Comparison of ENCODE assay signal across 8 cellular contexts in genomic region chr18:21110667-21111350, GRCh38. TPM values are rescaled to one million over a fixed set of nuclear protein-coding genes. Genes with fewer than 3 reads are reported as not detected.
DNase-seq lines count a peak whose midpoint lies in the region; ATAC-seq and TF ChIP-seq lines count a peak whose summit lies in the region.

No MANE protein-coding gene starts in this region.

- no peaks in the 10 kb centered on the region for H3K27me3 ChIP-seq in MG63

- intact Hi-C loops in left colon (cut with DNase I, micrococcal nuclease), result no loop called here

- DNase-seq in GM10266 (ENCODE audit: extremely low spot score) (peak; percentile 26), H4 (ENCODE audit: low spot score) (peak; percentile 8), MG63 (peak; percentile 16), cerebellar cortex (ENCODE audit: low spot score) (peak; percentile 35), left colon (peak; percentile 45 to 70), NCI-H187 treated with DMSO at 0.1 percent for 48 hours (lab: John Stamatoyannopoulos, UW) (no peak)
- peak; percentile 68 for DNase-seq in activated CD4-positive, CD25-positive, alpha-beta regulatory T cell treated with anti-CD3 and anti-CD28 coated beads, Interleukin-2, amount 50 U/mL, for 72 hours
- peak; percentile 35 to 53 for DNase-seq in stimulated activated CD4-positive, alpha-beta T cell treated with anti-CD3 and anti-CD28 coated beads, Interleukin-2, amount 100 ng/mL, for 48 hours

- peaks cover 9% of the 10 kb centered on the region; the same call in 1 of the 2 replicates for H3K36me3 ChIP-seq in MG63

- H3K9me3 ChIP-seq in MG63, result no peaks in the 10 kb centered on the region

- no peak for TF ChIP-seq CTCF in GM10266 (IDR thresholded peaks at IDR 0.05; ENCODE audit: control insufficient read depth, insufficient read depth, low read depth, missing control alignments)

- peak overlapping the region; percentile 99 for H3K4me3 ChIP-seq in MG63

- ATAC-seq in left colon, result peak; percentile 33

RNA-seq across cellular contexts. Expression of gene ROCK1, which starts 0.8 kb away (rescaled TPM):
- total RNA-seq in H4 (2014; rRNA removed; shearing (Covaris generic)), result 14.4 and 14.9 TPM in 2 replicates
- 12.4 and 16.4 TPM in 2 replicates for total RNA-seq in MG63 (2014; rRNA removed; shearing (Covaris generic); ENCODE audit: low replicate concordance)
- total RNA-seq in left colon, result 10 to 100 TPM; 35.8 to 36.7 TPM
